ENCODE assay signal across 26 cellular contexts in the genomic region with DNA sequence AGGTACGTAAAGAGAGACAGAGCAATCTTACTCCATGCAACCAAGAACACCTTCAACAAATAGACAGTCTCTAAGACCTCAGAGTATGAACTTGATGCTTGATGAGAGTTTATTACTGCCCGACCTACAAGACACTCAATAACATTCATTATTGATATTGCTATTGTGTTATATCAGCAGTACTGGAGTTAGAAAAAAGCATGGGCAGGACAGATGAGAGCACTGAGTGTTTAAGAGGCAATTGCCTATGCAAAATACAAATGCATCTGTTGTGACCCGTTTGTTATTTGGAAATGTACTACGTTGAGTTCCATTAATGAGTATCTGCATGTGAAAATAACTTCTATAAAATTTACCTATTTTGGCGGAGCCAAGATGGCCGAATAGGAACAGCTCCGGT. TPM values are rescaled to one million over a fixed set of nuclear protein-coding genes. Genes with fewer than 3 reads are reported as not detected.
"Had no signal": no experiment of that assay in that cellular context is flagged by ENCODE, and none has a peak within 500 bp of the region (broad histone marks: within the 10 kb centered on the region; RNA-seq: fewer than 3 reads in every experiment).

No MANE protein-coding gene starts in this region.

- FAIRE-seq: pancreas had no signal

- H3K4me3 Mint-ChIP-seq: activated CD4-positive, alpha-beta memory T cell treated with anti-CD3 and anti-CD28 coated beads, Interleukin-2, amount 10 ng/mL, durations not matched to agents 7 days and 5 days; activated naive CD4-positive, alpha-beta T cell treated with anti-CD3 and anti-CD28 coated beads, Interleukin-2, amount 50 U/mL, for 24 hours; effector memory CD8-positive, alpha-beta T cell had no signal

- H3K9me3 ChIP-seq: adrenal gland, gastrocnemius medialis, heart right ventricle, pancreas, stomach, testis, upper lobe of right lung had no signal

- H3K4me3 ChIP-seq: adrenal gland, gastrocnemius medialis, heart right ventricle, lung, pancreas, stomach, testis, upper lobe of right lung had no signal

- H3K27me3 ChIP-seq: adrenal gland, gastrocnemius medialis, heart right ventricle, pancreas, stomach, testis, upper lobe of right lung had no signal

- ATAC-seq: effector memory CD8-positive, alpha-beta T cell; gastrocnemius medialis; heart right ventricle; pancreas; upper lobe of right lung had no signal

- H3K4me1 ChIP-seq: adrenal gland, gastrocnemius medialis, heart right ventricle, pancreas, stomach, testis, upper lobe of right lung had no signal

- H3K27me3 Mint-ChIP-seq: activated CD4-positive, alpha-beta memory T cell treated with anti-CD3 and anti-CD28 coated beads, Interleukin-2, amount 10 ng/mL, durations not matched to agents 7 days and 5 days; activated naive CD4-positive, alpha-beta T cell treated with anti-CD3 and anti-CD28 coated beads, Interleukin-2, amount 50 U/mL, for 24 hours had no signal

- DNase-seq: activated CD4-positive, alpha-beta memory T cell treated with anti-CD3 and anti-CD28 coated beads, Interleukin-2, amount 10 ng/mL, durations not matched to agents 7 days and 5 days; activated CD4-positive, alpha-beta T cell treated with anti-CD3 and anti-CD28 coated beads for 4 hours; activated CD8-positive, alpha-beta memory T cell treated with anti-CD3 and anti-CD28 coated beads, Interleukin-2, amount 50 U/mL, for 4 hours; activated effector memory CD4-positive, alpha-beta T cell treated with anti-CD3 and anti-CD28 coated beads, Interleukin-2, amount 50 U/mL, for 16 hours; activated T-cell treated with anti-CD3 and anti-CD28 coated beads, Interleukin-2, amount 50 U/mL, for 48 hours; adrenal gland; dermis blood vessel endothelial cell; effector memory CD8-positive, alpha-beta T cell; gastrocnemius medialis; heart right ventricle; islet precursor cell; midbrain; pancreas; stimulated activated CD4-positive, alpha-beta T cell treated with anti-CD3 and anti-CD28 coated beads, Interleukin-1b, Interleukin-23, amount 100 ng/mL, for 48 hours; stomach; T1000; testis; upper lobe of right lung had no signal

- H3K4me1 Mint-ChIP-seq: activated CD4-positive, alpha-beta memory T cell treated with anti-CD3 and anti-CD28 coated beads, Interleukin-2, amount 10 ng/mL, durations not matched to agents 7 days and 5 days; activated naive CD4-positive, alpha-beta T cell treated with anti-CD3 and anti-CD28 coated beads, Interleukin-2, amount 50 U/mL, for 24 hours had no signal

- H3K36me3 ChIP-seq: adrenal gland, gastrocnemius medialis, heart right ventricle, pancreas, stomach, upper lobe of right lung had no signal

- H3K27ac Mint-ChIP-seq: activated CD4-positive, alpha-beta memory T cell treated with anti-CD3 and anti-CD28 coated beads, Interleukin-2, amount 10 ng/mL, durations not matched to agents 7 days and 5 days; activated naive CD4-positive, alpha-beta T cell treated with anti-CD3 and anti-CD28 coated beads, Interleukin-2, amount 50 U/mL, for 24 hours; effector memory CD8-positive, alpha-beta T cell had no signal

- H3K36me3 Mint-ChIP-seq: activated naive CD4-positive, alpha-beta T cell treated with anti-CD3 and anti-CD28 coated beads, Interleukin-2, amount 50 U/mL, for 24 hours had no signal

- H3K9me3 Mint-ChIP-seq: activated CD4-positive, alpha-beta memory T cell treated with anti-CD3 and anti-CD28 coated beads, Interleukin-2, amount 10 ng/mL, durations not matched to agents 7 days and 5 days; activated naive CD4-positive, alpha-beta T cell treated with anti-CD3 and anti-CD28 coated beads, Interleukin-2, amount 50 U/mL, for 24 hours; effector memory CD8-positive, alpha-beta T cell had no signal

- H3K27ac ChIP-seq: adrenal gland, gastrocnemius medialis, heart right ventricle, pancreas, stomach, testis, upper lobe of right lung, VCaP had no signal

RNA-seq across cellular contexts. Expression of gene MARCOL, which starts 8.1 kb away (rescaled TPM):
- total RNA-seq: activated CD4-positive, alpha-beta memory T cell treated with anti-CD3 and anti-CD28 coated beads, Interleukin-2, amount 10 ng/mL, durations not matched to agents 7 days and 5 days; adrenal gland; chondrocyte; dermis blood vessel endothelial cell; epithelial cell of proximal tubule; gastrocnemius medialis; heart right ventricle; lung; myocyte; pancreas; renal cortical epithelial cell; stomach; testis; upper lobe of right lung had no signal
- polyA plus RNA-seq: adrenal gland, heart right ventricle, lung, neural cell, pancreas, stomach had no signal

RNA-seq across cellular contexts. Expression of gene SPINK6, which starts 27.4 kb away (rescaled TPM):
- total RNA-seq: activated CD4-positive, alpha-beta memory T cell treated with anti-CD3 and anti-CD28 coated beads, Interleukin-2, amount 10 ng/mL, durations not matched to agents 7 days and 5 days; chondrocyte; dermis blood vessel endothelial cell; epithelial cell of proximal tubule; gastrocnemius medialis; heart right ventricle; lung; myocyte; pancreas; renal cortical epithelial cell; stomach; testis; upper lobe of right lung had no signal
- polyA plus RNA-seq: adrenal gland, heart right ventricle, neural cell, pancreas, stomach had no signal

RNA-seq across cellular contexts. Expression of gene SPINK13, which starts 38.4 kb away (rescaled TPM):
- total RNA-seq: activated CD4-positive, alpha-beta memory T cell treated with anti-CD3 and anti-CD28 coated beads, Interleukin-2, amount 10 ng/mL, durations not matched to agents 7 days and 5 days; chondrocyte; dermis blood vessel endothelial cell; gastrocnemius medialis; heart right ventricle; lung; myocyte; pancreas; upper lobe of right lung had no signal
- polyA plus RNA-seq: lung, neural cell, pancreas had no signal
